Comparison of ENCODE assay signal across 8 cellular contexts in genomic region chr13:98476106-98476505, GRCh38.
A peak's percentile ranks its signal among the peaks of the same experiment; 100 is the strongest.
DNase-seq lines count a peak whose midpoint lies in the region; ATAC-seq and TF ChIP-seq lines count a peak whose summit lies in the region.

No MANE protein-coding gene starts in this region.

- no peaks in the 10 kb centered on the region for H3K9me2 ChIP-seq in DOHH2 (replicated peaks; ENCODE audit: control insufficient read depth, low read length)

- H3K27ac ChIP-seq in DOHH2 (ENCODE audit: low read depth, low read length) (no peak overlapping the region), HUES64 (ENCODE audit: low read depth, low read length) (peak overlapping the region; percentile 82)

- peak overlapping the region; percentile 92 for H3K27ac Mint-ChIP-seq in activated naive CD4-positive, alpha-beta T cell treated with anti-CD3 and anti-CD28 coated beads for 36 hours
- H3K27ac Mint-ChIP-seq in nephron: peak overlapping the region; percentile 62 to 87 (median 71)

- H3K9me3 Mint-ChIP-seq in activated naive CD4-positive, alpha-beta T cell treated with anti-CD3 and anti-CD28 coated beads for 36 hours: no peaks in the 10 kb centered on the region
- no peaks in the 10 kb centered on the region for H3K9me3 Mint-ChIP-seq in nephron

- H3K36me3 ChIP-seq in DOHH2 (ENCODE audit: control insufficient read depth, low read length) (peaks cover 70% of the 10 kb centered on the region), HUES64 (ENCODE audit: insufficient read depth, low read length) (peaks cover 37% of the 10 kb centered on the region)

- no peaks in the 10 kb centered on the region for H3K27me3 ChIP-seq in DOHH2 (ENCODE audit: control insufficient read depth, low read length)
- H3K27me3 ChIP-seq in HUES64 (ENCODE audit: insufficient read depth, low read length): no peaks in the 10 kb centered on the region

- intact Hi-C loops in activated naive CD4-positive, alpha-beta T cell treated with anti-CD3 and anti-CD28 coated beads for 36 hours (cut with micrococcal nuclease): loop anchor here (1.0 to 2.0 kb wide), 8 partner anchors 23 to 188 kb away; no protein-coding TSS in a partner anchor
- intact Hi-C loops in head of caudate nucleus (cut with DNase I): no loop called here

- CTCF ChIA-PET in activated naive CD4-positive, alpha-beta T cell treated with anti-CD3 and anti-CD28 coated beads for 36 hours (lab: Charles Lee): interaction anchor here (0.8 to 1.4 kb wide), 3 partner anchors 31 to 99 kb away, joined by 3 to 7 read pairs (median 3); no protein-coding TSS in a partner anchor

- no peaks in the 10 kb centered on the region for H4K20me1 ChIP-seq in DOHH2 (ENCODE audit: control insufficient read depth, insufficient read depth, low read depth, low read length)

- H3K4me1 ChIP-seq in DOHH2 (ENCODE audit: control insufficient read depth, low read length) (peaks cover 20% of the 10 kb centered on the region), HUES64 (ENCODE audit: insufficient read depth, low read length) (peaks cover 54% of the 10 kb centered on the region)

- peaks cover 60% of the 10 kb centered on the region for H3K79me2 ChIP-seq in DOHH2 (ENCODE audit: control insufficient read depth, low read length)

- no peak for TF ChIP-seq CTCF in DOHH2 (IDR thresholded peaks at IDR 0.05; ENCODE audit: low read depth, low read length, poor library complexity, severe bottlenecking)
- TF ChIP-seq CTCF in nephron (IDR thresholded peaks at IDR 0.05; ENCODE audit: unreplicated experiment in 3 of 3): no peak

- peak; percentile 62 for DNase-seq in activated naive CD4-positive, alpha-beta T cell treated with anti-CD3 and anti-CD28 coated beads for 36 hours
- DNase-seq in head of caudate nucleus (no peak), foreskin melanocyte (no peak), superior temporal gyrus (ENCODE audit: extremely low spot score) (no peak)

- H3K27me3 Mint-ChIP-seq in activated naive CD4-positive, alpha-beta T cell treated with anti-CD3 and anti-CD28 coated beads for 36 hours (ENCODE audit: low read depth): no peaks in the 10 kb centered on the region
- H3K27me3 Mint-ChIP-seq in nephron (ENCODE audit: low read depth): no peaks in the 10 kb centered on the region

- peaks cover 29% of the 10 kb centered on the region for H3K36me3 Mint-ChIP-seq in activated naive CD4-positive, alpha-beta T cell treated with anti-CD3 and anti-CD28 coated beads for 36 hours (ENCODE audit: low read depth)
- H3K36me3 Mint-ChIP-seq in nephron (ENCODE audit: low read depth): peaks cover 37% of the 10 kb centered on the region

- H3K9me3 ChIP-seq in DOHH2 (ENCODE audit: control insufficient read depth, insufficient read depth, low read length) (peaks cover 18% of the 10 kb centered on the region; the same call in 1 of the 2 replicates), HUES64 (ENCODE audit: insufficient read depth, low read depth, low read length) (no peaks in the 10 kb centered on the region)

- no peak overlapping the region; the same call in 1 of the 2 replicates for H3K9ac ChIP-seq in HUES64 (ENCODE audit: low read depth, low read length)

- H3K4me2 ChIP-seq in DOHH2 (ENCODE audit: low read length): peak overlapping the region; percentile 37; the same call in 1 of the 2 replicates

- peak; percentile 28 for ATAC-seq in GM21526 (IDR thresholded peaks at IDR 0.05; ENCODE audit: low FRiP score, unreplicated experiment)

- H3K4me3 Mint-ChIP-seq in activated naive CD4-positive, alpha-beta T cell treated with anti-CD3 and anti-CD28 coated beads for 36 hours: peak overlapping the region; percentile 71
- peak overlapping the region in 1 of 3 experiments; percentile 12 for H3K4me3 Mint-ChIP-seq in nephron

- no peak overlapping the region for H3K4me3 ChIP-seq in DOHH2 (ENCODE audit: low read length)
- H3K4me3 ChIP-seq in HUES64 (ENCODE audit: low read length): peak overlapping the region; percentile 26; the same call in 1 of the 2 replicates

- H3F3A ChIP-seq in DOHH2 (ENCODE audit: control insufficient read depth, insufficient read depth): no peaks in the 10 kb centered on the region; the same call in 1 of the 2 replicates

- 7% methylated on average over 5 of the region's 5 CpGs for whole genome bisulfite sequencing in HUES64

- H3K4me1 Mint-ChIP-seq in activated naive CD4-positive, alpha-beta T cell treated with anti-CD3 and anti-CD28 coated beads for 36 hours (ENCODE audit: low read depth): peaks cover 60% of the 10 kb centered on the region
- H3K4me1 Mint-ChIP-seq in nephron: peaks cover 53% of the 10 kb centered on the region
